Comparison of ENCODE assay signal across 21 cellular contexts in genomic region chr4:149830823-149831222, GRCh38. TPM values are rescaled to one million over a fixed set of nuclear protein-coding genes. Genes with fewer than 3 reads are reported as not detected.
DNase-seq lines count a peak whose midpoint lies in the region; FAIRE-seq and TF ChIP-seq lines count a peak whose summit lies in the region.
"Had no signal": no experiment of that assay in that cellular context is flagged by ENCODE, and none has a peak within 500 bp of the region (broad histone marks: within the 10 kb centered on the region; RNA-seq: fewer than 3 reads in every experiment).

No MANE protein-coding gene starts in this region.

- in situ Hi-C loops in brain microvascular endothelial cell (cut with HindIII; ENCODE audit: low pct_ligation_motif_present, low sequenced_read_pairs) = no loop called here

- H3K36me3 ChIP-seq in bronchial epithelial cell (ENCODE audit: control insufficient read depth, insufficient read depth, low read length) (no peaks in the 10 kb centered on the region), brain microvascular endothelial cell (replicated peaks) (no peaks in the 10 kb centered on the region)

- DNase-seq in EH (ENCODE audit: low read depth) (peak; percentile 18), LHCN-M2 (ENCODE audit: low read depth) (peak; percentile 27), bronchial epithelial cell (ENCODE audit: low read depth) (peak; percentile 25), NCI-H2171 treated with DMSO at 0.1 percent for 48 hours (lab: John Stamatoyannopoulos, UW) (no peak), NCI-H510A treated with DMSO at 0.1 percent for 48 hours (lab: John Stamatoyannopoulos, UW) (no peak), brain microvascular endothelial cell (no peak)
- DNase-seq: ACHN; AML-193; Caco-2; CD4-positive, alpha-beta T cell; DND-41; GF-D8; HCEC 1CT; IMR-90 had no signal

- no peak overlapping the region for H3K27ac ChIP-seq in brain microvascular endothelial cell
- H3K27ac ChIP-seq: C4-2B had no signal

- H3K27me3 ChIP-seq in bronchial epithelial cell (ENCODE audit: control insufficient read depth, insufficient read depth, low read length) (no peaks in the 10 kb centered on the region), brain microvascular endothelial cell (replicated peaks) (no peaks in the 10 kb centered on the region)

- TF ChIP-seq CTCF in bronchial epithelial cell (IDR thresholded peaks at IDR 0.05; ENCODE audit: insufficient read depth, low read length, severe bottlenecking) (no peak), brain microvascular endothelial cell (IDR thresholded peaks at IDR 0.05; ENCODE audit: low read depth, low read length, missing control alignments) (no peak)

- H3K4me3 ChIP-seq in bronchial epithelial cell (ENCODE audit: low read depth, low read length) = no peak overlapping the region
- H3K4me3 ChIP-seq in brain microvascular endothelial cell (ENCODE audit: low read depth, low read length) = no peak overlapping the region
- H3K4me3 ChIP-seq: GM23338, K562 had no signal

- no peak for FAIRE-seq in bronchial epithelial cell (lab: Jason Lieb, UNC)
- FAIRE-seq: D721Med, H54, HTR-8/SVneo, K562 had no signal

RNA-seq across cellular contexts. Expression of gene IQCM, which starts 15.2 kb away (rescaled TPM):
- total RNA-seq in LHCN-M2 (2014; rRNA removed) = 0.17 TPM in 1 of 2 replicates, not detected in the other
- not detected for polyA plus RNA-seq in LHCN-M2 (2012)
- total RNA-seq in bronchial epithelial cell = not detected in 2 replicates
- total RNA-seq: Caco-2; CD4-positive, alpha-beta T cell; GM23338; IMR-90; K562 had no signal
- polyA plus RNA-seq: BJ, GM23338, IMR-90, K562 had no signal

Comparison
In these comparisons a context has a peak if more than half of its experiments do, and no peak if none do; other contexts are left out.
1. DNase-seq: peak in EH (single experiment), LHCN-M2 (single experiment) and bronchial epithelial cell (single experiment); none in NCI-H2171 treated with DMSO at 0.1 percent for 48 hours (single experiment), NCI-H510A treated with DMSO at 0.1 percent for 48 hours (single experiment) and brain microvascular endothelial cell (single experiment).